9 cellular contexts compared by ENCODE assay signal in the genomic region with DNA sequence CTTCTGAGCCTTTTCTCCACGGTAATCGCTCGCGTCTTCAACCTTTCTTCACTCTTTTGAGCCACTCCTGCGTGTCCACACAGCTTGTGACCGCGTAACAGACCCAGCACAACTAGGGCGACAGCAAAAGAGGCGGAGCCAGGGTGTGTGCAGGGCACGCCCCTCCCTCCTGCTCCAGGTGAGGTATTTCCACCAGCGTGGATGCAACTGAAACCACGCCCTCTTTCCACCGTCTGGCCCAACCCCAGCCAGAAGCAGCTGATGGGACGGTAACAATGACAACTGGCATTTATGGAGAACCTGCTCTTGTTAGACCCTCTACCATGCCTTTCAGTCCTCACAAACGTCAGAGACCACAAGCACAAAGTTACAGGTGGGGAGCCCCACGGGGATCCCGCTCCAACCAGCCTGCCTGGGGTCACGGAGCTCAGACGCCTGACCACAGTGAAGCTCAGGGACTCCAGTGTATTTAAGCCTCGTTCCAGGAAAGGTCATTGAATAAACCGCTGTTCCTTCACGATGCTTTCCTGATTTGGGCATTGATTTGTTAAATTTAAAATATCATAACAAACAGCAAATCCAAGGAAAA. TPM values are rescaled to one million over a fixed set of nuclear protein-coding genes. Genes with fewer than 3 reads are reported as not detected.
DNase-seq lines count a peak whose midpoint lies in the region; ATAC-seq and TF ChIP-seq lines count a peak whose summit lies in the region.
"Had no signal": no experiment of that assay in that cellular context is flagged by ENCODE, and none has a peak within 500 bp of the region (broad histone marks: within the 10 kb centered on the region; RNA-seq: fewer than 3 reads in every experiment).

No MANE protein-coding gene starts in this region.

- H3K27me3 Mint-ChIP-seq in activated naive CD8-positive, alpha-beta T cell: peaks cover 19% of the 10 kb centered on the region
- peaks cover 11 to 20% (median 15%) of the 10 kb centered on the region in 3 donors for H3K27me3 Mint-ChIP-seq in immature natural killer cell (ENCODE audit: low read depth in 3 of 3)

- no peak for TF ChIP-seq CTCF in HFF-Myc (IDR thresholded peaks at IDR 0.05; ENCODE audit: low read depth, low read length, missing control alignments)

- peaks cover 8% of the 10 kb centered on the region for H3K4me1 Mint-ChIP-seq in activated naive CD8-positive, alpha-beta T cell (ENCODE audit: low read depth)
- H3K4me1 Mint-ChIP-seq in immature natural killer cell: peaks cover 7% of the 10 kb centered on the region in 2 donors

- no peak overlapping the region for H3K27ac Mint-ChIP-seq in activated naive CD8-positive, alpha-beta T cell
- H3K27ac Mint-ChIP-seq in immature natural killer cell: no peak overlapping the region

- H3K9me3 Mint-ChIP-seq in activated naive CD8-positive, alpha-beta T cell (ENCODE audit: low read depth): no peaks in the 10 kb centered on the region
- no peaks in the 10 kb centered on the region for H3K9me3 Mint-ChIP-seq in immature natural killer cell

- peak overlapping the region; percentile 74 for H3K4me3 Mint-ChIP-seq in activated naive CD8-positive, alpha-beta T cell
- peak overlapping the region; percentile 23 to 65 (median 59) for H3K4me3 Mint-ChIP-seq in immature natural killer cell

- H3K4me3 ChIP-seq in HFF-Myc (replicated peaks; ENCODE audit: low read depth, low read length) (peak overlapping the region; percentile 67), skin epidermis (peak overlapping the region; percentile 50 to 88 (median 79))

- DNase-seq in HFF-Myc (ENCODE audit: extremely low read depth, low read depth) (no peak), immature natural killer cell (no peak), NCI-H345 (lab: John Stamatoyannopoulos, UW) (no peak)
- no peak for DNase-seq in effector CD8-positive, alpha-beta T cell (lab: John Stamatoyannopoulos, UW)
- no peak for DNase-seq in activated CD4-positive, CD25-positive, alpha-beta regulatory T cell (lab: John Stamatoyannopoulos, UW)
- DNase-seq: NCI-H774 had no signal

- ATAC-seq in HG03039 (IDR thresholded peaks at IDR 0.05; ENCODE audit: unreplicated experiment): no peak

- no peaks in the 10 kb centered on the region for H3K36me3 Mint-ChIP-seq in activated naive CD8-positive, alpha-beta T cell
- H3K36me3 Mint-ChIP-seq in immature natural killer cell: no peaks in the 10 kb centered on the region

- H3K27ac ChIP-seq in skin epidermis: peak overlapping the region in 20 of 21 experiments; percentile 92 to 99 (median 97)

RNA-seq across cellular contexts. Expression of a gene that starts 2.0 kb away (rescaled TPM):
- polyA plus RNA-seq in immature natural killer cell: not detected
